Comparison of ENCODE assay signal across 1 cellular context in genomic region chr4:38667005-38667771, GRCh38.
TF ChIP-seq lines count a peak whose summit lies in the region.

No MANE protein-coding gene starts in this region.

TF ChIP-seq in HepG2, 621 proteins besides CTCF, POLR2A, EP300 and RAD21 (continued from another document):
- no peak for TF ChIP-seq ZNF296 (CRISPR knock-in tag; conservative IDR thresholded peaks at IDR 0.05)
- TF ChIP-seq SOX13 (IDR thresholded peaks at IDR 0.05): no peak; the same call in none of the 2 replicates
- peak in 1 of 2 experiments; percentile 87; a peak in 2 of 4 replicates for TF ChIP-seq SOX13 (CRISPR knock-in tag; conservative IDR thresholded peaks at IDR 0.05 in 1 of 2, IDR thresholded peaks at IDR 0.05 in 1 of 2)
- 0 out of 2 replicates have a peak, but pooled peaks have one; percentile 16 for TF ChIP-seq FOXP1 (IDR thresholded peaks at IDR 0.05)
- peak; percentile 86 for TF ChIP-seq FOXP1 (CRISPR knock-in tag; IDR thresholded peaks at IDR 0.05)
- TF ChIP-seq TGIF2 (CRISPR knock-in tag; IDR thresholded peaks at IDR 0.05): peak; percentile 50; the same call in 1 of the 2 replicates
- TF ChIP-seq NFE2L2 (IDR thresholded peaks at IDR 0.05; ENCODE audit: low read length): no peak
TF ChIP-seq in HepG2: peak in this region for 228.
